ENCODE assay signal across 8 cellular contexts in genomic region chr6:131029661-131030297, GRCh38. TPM values are rescaled to one million over a fixed set of nuclear protein-coding genes. Genes with fewer than 3 reads are reported as not detected.
DNase-seq lines count a peak whose midpoint lies in the region; ATAC-seq and TF ChIP-seq lines count a peak whose summit lies in the region.

No MANE protein-coding gene starts in this region.

- H3K27ac Mint-ChIP-seq in endodermal cell = peak overlapping the region; percentile 92
- H3K27ac Mint-ChIP-seq in nephron progenitor cell = no peak overlapping the region

- ATAC-seq in Right ventricle myocardium superior (ENCODE audit: poor library complexity) = peak; percentile 36
- ATAC-seq in HG03175 (IDR thresholded peaks at IDR 0.05; ENCODE audit: unreplicated experiment) = peak; percentile 94

- H3K27me3 ChIP-seq in endodermal cell (ENCODE audit: control insufficient read depth, insufficient read depth, low read length, poor library complexity, severe bottlenecking) (no peaks in the 10 kb centered on the region), uterus (no peaks in the 10 kb centered on the region)

- H3K27ac ChIP-seq in endodermal cell (ENCODE audit: low read depth, low read length) = peak overlapping the region; percentile 47
- no peak overlapping the region for H3K27ac ChIP-seq in uterus

- 50 to 52% methylated on average over 5 to 6 of the region's 6 CpGs for WGBS in endodermal cell (ENCODE audit: insufficient coverage in 1 of 2, insufficient read length in 1 of 2), 2 experiments

- H3K4me1 Mint-ChIP-seq in endodermal cell (peaks cover 33% of the 10 kb centered on the region), nephron progenitor cell (peaks cover 35% of the 10 kb centered on the region)

- H3K36me3 ChIP-seq in endodermal cell (ENCODE audit: control insufficient read depth, insufficient read depth, low read length) (no peaks in the 10 kb centered on the region), uterus (no peaks in the 10 kb centered on the region)

- H3K9me3 ChIP-seq in endodermal cell (ENCODE audit: control insufficient read depth, low read length) = peaks cover 5% of the 10 kb centered on the region
- no peaks in the 10 kb centered on the region for H3K9me3 ChIP-seq in uterus

- peak overlapping the region; percentile 64 for H3K4me3 ChIP-seq in endodermal cell (ENCODE audit: low read length)
- H3K4me3 ChIP-seq in uterus = no peak overlapping the region

- TF ChIP-seq POLR2A in uterus (IDR thresholded peaks at IDR 0.05) = no peak

- H3K9me3 Mint-ChIP-seq in endodermal cell (no peaks in the 10 kb centered on the region), nephron progenitor cell (no peaks in the 10 kb centered on the region)

- no peaks in the 10 kb centered on the region for H3K27me3 Mint-ChIP-seq in endodermal cell (ENCODE audit: insufficient read depth)
- no peaks in the 10 kb centered on the region for H3K27me3 Mint-ChIP-seq in nephron progenitor cell (ENCODE audit: low read depth, poor library complexity)

- TF ChIP-seq CTCF in endodermal cell (conservative IDR thresholded peaks at IDR 0.05) (no peak), nephron progenitor cell (IDR thresholded peaks at IDR 0.05) (no peak), uterus (IDR thresholded peaks at IDR 0.05) (no peak)

- H3K36me3 Mint-ChIP-seq in endodermal cell (ENCODE audit: low read depth) (no peaks in the 10 kb centered on the region), nephron progenitor cell (ENCODE audit: low read depth) (peaks cover 14% of the 10 kb centered on the region)

- peak overlapping the region; percentile 33 for H3K4me3 Mint-ChIP-seq in endodermal cell
- H3K4me3 Mint-ChIP-seq in nephron progenitor cell = no peak overlapping the region

- H3K4me1 ChIP-seq in endodermal cell (ENCODE audit: control insufficient read depth, insufficient read depth, low read length) = peaks cover 7% of the 10 kb centered on the region
- H3K4me1 ChIP-seq in uterus = no peaks in the 10 kb centered on the region

- intact Hi-C loops in Right ventricle myocardium superior (cut with DNase I) (no loop called here), cardiac septum (cut with DNase I) (no loop called here), uterus (cut with DNase I; ENCODE audit: low total_unique reads) (no loop called here)

- peak overlapping the region; percentile 34 for H3K9ac ChIP-seq in endodermal cell (ENCODE audit: extremely low read depth, low read length, poor library complexity, severe bottlenecking)

- no peak for DNase-seq in Right ventricle myocardium superior
- no peak for DNase-seq in cardiac septum (ENCODE audit: low spot score)
- peak; percentile 67 for DNase-seq in endodermal cell
- DNase-seq in nephron progenitor cell = no peak
- no peak for DNase-seq in SKM-1 treated with dmso at 0.1 percent for 144 hours (lab: John Stamatoyannopoulos, UW; ENCODE audit: unreplicated experiment)
- no peak for DNase-seq in DMS79 (lab: John Stamatoyannopoulos, UW)
- DNase-seq in uterus = no peak

RNA-seq across cellular contexts. Expression of gene EPB41L2, which starts 33.3 kb away (rescaled TPM):
- total RNA-seq in Right ventricle myocardium superior (88.8 TPM), cardiac septum (54.1 TPM), endodermal cell (100 to 1,000 TPM; 160 to 189 TPM), uterus (100 to 1,000 TPM in 3 of 4 donors, 10 to 100 TPM in 1; 72.5 to 237 (median 148) TPM)
- 62.9 TPM for polyA plus RNA-seq in endodermal cell (2013, experiment 1 of 2)
- 65.7 TPM for polyA plus RNA-seq in endodermal cell (2013, experiment 2 of 2)
